29 cellular contexts compared by ENCODE assay signal in genomic region chr18:58838946-58839345, GRCh38.
"Had no signal": no experiment of that assay in that cellular context is flagged by ENCODE, and none has a peak within 500 bp of the region (broad histone marks: within the 10 kb centered on the region; RNA-seq: fewer than 3 reads in every experiment).

No MANE protein-coding gene starts in this region.

- DNase-seq: colonic mucosa; effector CD8-positive, alpha-beta T cell; endodermal cell; foreskin fibroblast; gastrocnemius medialis; kidney; mucosa of descending colon; naive B cell; psoas muscle; right cardiac atrium; stimulated activated CD4-positive, alpha-beta T cell treated with anti-CD3 and anti-CD28 coated beads, Interleukin-12 subunit alpha, Interleukin-12 subunit beta, amount 100 ng/mL, for 4 hours; stimulated activated CD4-positive, alpha-beta T cell treated with anti-CD3 and anti-CD28 coated beads, Interleukin-1b, Interleukin-23, amount 100 ng/mL, for 48 hours; stimulated activated CD4-positive, alpha-beta T cell treated with anti-CD3 and anti-CD28 coated beads, Interleukin-4, amount 100 ng/mL, for 1 hour; stimulated activated CD8-positive, alpha-beta memory T cell treated with anti-CD3 and anti-CD28 coated beads, Interleukin-4, amount 100 ng/mL, for 48 hours; stimulated activated naive CD4-positive, alpha-beta T cell; stimulated activated naive CD8-positive, alpha-beta T cell treated with anti-CD3 and anti-CD28 coated beads, Interleukin-15, amount 100 ng/mL, for 72 hours; transverse colon; upper lobe of right lung had no signal

- H3K27me3 Mint-ChIP-seq: memory B cell had no signal

- H3K9ac ChIP-seq: neural progenitor cell had no signal

- H3K36me3 ChIP-seq: colonic mucosa, gastrocnemius medialis, neural progenitor cell, suprapubic skin, transverse colon, upper lobe of right lung had no signal

- H3K27ac Mint-ChIP-seq: dendritic cell treated with granulocyte-macrophage colony-stimulating factor and Interleukin-4, amounts not matched to agents 40 ng/mL and 50 ng/mL, for 4 days; endodermal cell; memory B cell; mesothelial cell of epicardium; naive B cell; natural killer cell treated with Interleukin-12 subunit alpha and Interleukin-12 subunit beta and Interleukin-15 and Interleukin-18, amount 100 ng/mL, for 72 hours; neural progenitor cell; stimulated activated naive CD8-positive, alpha-beta T cell treated with anti-CD3 and anti-CD28 coated beads, Interleukin-15, amount 100 ng/mL, for 72 hours had no signal

- H3K4me1 Mint-ChIP-seq: memory B cell; naive B cell; stimulated activated naive CD8-positive, alpha-beta T cell treated with anti-CD3 and anti-CD28 coated beads, Interleukin-15, amount 100 ng/mL, for 72 hours had no signal

- FAIRE-seq: kidney had no signal

- H3K4me3 ChIP-seq: colonic mucosa, gastrocnemius medialis, lung, mucosa of descending colon, neural progenitor cell, psoas muscle, smooth muscle cell, suprapubic skin, transverse colon, upper lobe of right lung had no signal

- H3K4me1 ChIP-seq: colonic mucosa, suprapubic skin, upper lobe of right lung had no signal

- ATAC-seq: esophagus mucosa; left lobe of liver; mucosa of descending colon; stimulated activated naive CD8-positive, alpha-beta T cell treated with anti-CD3 and anti-CD28 coated beads, Interleukin-15, amount 100 ng/mL, for 72 hours had no signal

- H3K27me3 ChIP-seq: colonic mucosa, gastrocnemius medialis, neural progenitor cell, suprapubic skin, transverse colon, upper lobe of right lung had no signal

- H3K27ac ChIP-seq: colonic mucosa, epithelial cell of prostate, neural progenitor cell, psoas muscle, suprapubic skin, transverse colon, upper lobe of right lung had no signal

- H2AFZ ChIP-seq: neural progenitor cell had no signal

- H3K9me3 Mint-ChIP-seq: dendritic cell treated with granulocyte-macrophage colony-stimulating factor and Interleukin-4, amounts not matched to agents 40 ng/mL and 50 ng/mL, for 4 days; endodermal cell; memory B cell; mesothelial cell of epicardium; naive B cell; natural killer cell treated with Interleukin-12 subunit alpha and Interleukin-12 subunit beta and Interleukin-15 and Interleukin-18, amount 100 ng/mL, for 72 hours; stimulated activated naive CD8-positive, alpha-beta T cell treated with anti-CD3 and anti-CD28 coated beads, Interleukin-15, amount 100 ng/mL, for 72 hours had no signal

- H3K4me2 ChIP-seq: neural progenitor cell, smooth muscle cell had no signal

- H3K36me3 Mint-ChIP-seq: memory B cell; mesothelial cell of epicardium; naive B cell; natural killer cell treated with Interleukin-12 subunit alpha and Interleukin-12 subunit beta and Interleukin-15 and Interleukin-18, amount 100 ng/mL, for 72 hours; neural progenitor cell had no signal

- H3K4me3 Mint-ChIP-seq: dendritic cell treated with granulocyte-macrophage colony-stimulating factor and Interleukin-4, amounts not matched to agents 40 ng/mL and 50 ng/mL, for 4 days; endodermal cell; memory B cell; mesothelial cell of epicardium; naive B cell; natural killer cell treated with Interleukin-12 subunit alpha and Interleukin-12 subunit beta and Interleukin-15 and Interleukin-18, amount 100 ng/mL, for 72 hours; neural progenitor cell; stimulated activated naive CD8-positive, alpha-beta T cell treated with anti-CD3 and anti-CD28 coated beads, Interleukin-15, amount 100 ng/mL, for 72 hours had no signal

- H3K9me3 ChIP-seq: colonic mucosa, gastrocnemius medialis, mucosa of descending colon, psoas muscle, suprapubic skin, transverse colon, upper lobe of right lung had no signal
